Comparison of ENCODE assay signal across 10 cellular contexts in the genomic region with DNA sequence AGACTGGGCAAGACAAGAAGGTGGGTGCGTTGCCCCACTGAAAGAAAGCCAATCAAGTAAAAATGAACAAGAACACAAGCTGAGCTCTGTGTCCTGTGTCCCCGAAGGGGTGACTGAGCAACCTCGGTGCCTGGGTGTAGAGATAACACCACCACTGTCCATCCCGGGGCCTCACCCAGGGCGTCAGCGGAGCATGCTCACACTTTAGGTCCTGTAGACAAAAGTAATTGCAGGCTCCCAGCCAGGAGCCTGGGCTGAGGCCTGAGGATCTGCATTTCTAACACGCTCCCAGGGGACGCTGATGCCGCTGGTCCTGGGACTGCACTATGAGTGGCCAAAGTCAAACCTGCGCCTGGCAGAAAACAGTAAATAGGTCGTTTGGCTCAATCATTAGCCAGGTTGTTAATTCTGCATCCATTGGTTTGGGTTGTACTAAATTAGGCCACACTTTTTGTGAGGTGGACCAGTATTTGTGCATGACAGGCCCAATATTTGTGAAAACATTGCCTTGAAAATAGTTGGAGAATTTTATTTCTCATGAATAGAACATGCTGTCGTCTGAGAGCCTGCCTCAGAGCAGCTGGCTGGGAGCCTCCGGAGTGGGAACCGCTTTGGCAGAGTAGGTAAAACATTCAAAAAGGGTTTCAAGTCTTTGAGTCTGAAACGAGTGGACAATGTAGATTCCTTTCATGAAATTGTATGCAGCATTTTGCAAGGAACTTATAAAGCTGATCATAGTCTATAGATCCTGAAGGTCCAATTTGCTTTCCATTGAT. TPM values are rescaled to one million over a fixed set of nuclear protein-coding genes. Genes with fewer than 3 reads are reported as not detected.
DNase-seq lines count a peak whose midpoint lies in the region; ATAC-seq and TF ChIP-seq lines count a peak whose summit lies in the region.
"Had no signal": no experiment of that assay in that cellular context is flagged by ENCODE, and none has a peak within 500 bp of the region (broad histone marks: within the 10 kb centered on the region; RNA-seq: fewer than 3 reads in every experiment).

No MANE protein-coding gene starts in this region.

- ATAC-seq in GM21381 (IDR thresholded peaks at IDR 0.05; ENCODE audit: unreplicated experiment) (no peak), GM21825 (IDR thresholded peaks at IDR 0.05; ENCODE audit: unreplicated experiment) (no peak)

- peak overlapping the region; percentile 55 for H3K9ac ChIP-seq in adipocyte (ENCODE audit: low read length)
- H3K9ac ChIP-seq in skeletal muscle tissue (ENCODE audit: low read depth in 1 of 3, low read length in 3 of 3) = peak overlapping the region; percentile 36 to 70 (median 59)

- H3K9me3 ChIP-seq in HEK293 (ENCODE audit: control insufficient read depth, insufficient read depth, low read depth, low read length) = no peaks in the 10 kb centered on the region
- no peaks in the 10 kb centered on the region for H3K9me3 ChIP-seq in adipocyte (ENCODE audit: control insufficient read depth, low read length)
- peaks cover 0 to 2% of the 10 kb centered on the region in 2 donors for H3K9me3 ChIP-seq in right atrium auricular region
- no peaks in the 10 kb centered on the region for H3K9me3 ChIP-seq in skeletal muscle tissue (ENCODE audit: control insufficient read depth in 3 of 3, low read length in 3 of 3)

- H3K27me3 ChIP-seq in adipocyte (replicated peaks; ENCODE audit: control insufficient read depth, insufficient read depth, low read length) (no peaks in the 10 kb centered on the region), right atrium auricular region (no peaks in the 10 kb centered on the region), skeletal muscle tissue (ENCODE audit: control insufficient read depth in 3 of 3, insufficient read depth in 3 of 3, low read length in 3 of 3) (no peaks in the 10 kb centered on the region)

- TF ChIP-seq CTCF in HEK293 (tag by site-specific recombination; IDR thresholded peaks at IDR 0.05) (no peak), right atrium auricular region (IDR thresholded peaks at IDR 0.05) (no peak)

- POLR2A ChIA-PET in HEK293 (lab: Yijun Ruan, JAX) = interaction anchor here (0.7 to 1.9 kb wide), 6 partner anchors 16 to 249 kb away, joined by 3 to 10 read pairs (median 5); partner anchors contain the start of genes ANKRD33B and MARCHF6

- CTCF ChIA-PET in HEK293 (lab: Yijun Ruan, JAX) = interaction anchor here (0.6 to 3.3 kb wide), 8 partner anchors 12 to 202 kb away, joined by 3 to 14 read pairs (median 4); no protein-coding TSS in a partner anchor

- H3K4me1 ChIP-seq in HEK293 (ENCODE audit: control insufficient read depth, insufficient read depth, low read length) = peaks cover 18% of the 10 kb centered on the region
- peaks cover 34% of the 10 kb centered on the region for H3K4me1 ChIP-seq in adipocyte (ENCODE audit: control insufficient read depth, insufficient read depth, low read length)
- peaks cover 3 to 27% of the 10 kb centered on the region in 2 donors for H3K4me1 ChIP-seq in right atrium auricular region
- peaks cover 24 to 31% (median 26%) of the 10 kb centered on the region in 3 donors for H3K4me1 ChIP-seq in skeletal muscle tissue (ENCODE audit: control insufficient read depth in 3 of 3, insufficient read depth in 3 of 3, low read length in 3 of 3)

- H3K4me3 ChIP-seq in HEK293 (ENCODE audit: low read depth, low read length) (no peak overlapping the region), adipocyte (ENCODE audit: low read length) (peak overlapping the region; percentile 30), right atrium auricular region (peak overlapping the region in 1 of 2 donors; percentile 8), skeletal muscle tissue (ENCODE audit: low read length in 3 of 3) (peak overlapping the region; percentile 53 to 72 (median 59))

- DNase-seq in adipocyte (ENCODE audit: low read depth) (no peak), right atrium auricular region (ENCODE audit: low spot score) (no peak), SK-N-DZ (ENCODE audit: low spot score) (no peak), COR-L47 (lab: John Stamatoyannopoulos, UW) (no peak)
- DNase-seq: activated naive CD4-positive, alpha-beta T cell treated with anti-CD3 and anti-CD28 coated beads for 36 hours had no signal

- H3K27ac ChIP-seq in HEK293 (ENCODE audit: extremely low read depth, low read depth, low read length) (peak overlapping the region; percentile 71), right atrium auricular region (peak overlapping the region; percentile 80 to 88), skeletal muscle tissue (ENCODE audit: low read depth, low read length) (peak overlapping the region; percentile 92)

- no peaks in the 10 kb centered on the region for H3K36me3 ChIP-seq in HEK293 (ENCODE audit: control insufficient read depth in 2 of 2, insufficient read depth in 1 of 2, low read length in 2 of 2)
- H3K36me3 ChIP-seq in adipocyte (ENCODE audit: control insufficient read depth, insufficient read depth, low read length, severe bottlenecking) = no peaks in the 10 kb centered on the region
- no peaks in the 10 kb centered on the region for H3K36me3 ChIP-seq in right atrium auricular region
- H3K36me3 ChIP-seq in skeletal muscle tissue (ENCODE audit: control insufficient read depth in 3 of 3, insufficient read depth in 3 of 3, low read length in 3 of 3) = no peaks in the 10 kb centered on the region

TF ChIP-seq in HEK293, 187 proteins besides CTCF, POLR2A, EP300 and RAD21 (continues in another document):
- no peak for TF ChIP-seq ZNF292 (tag by site-specific recombination; IDR thresholded peaks at IDR 0.05; ENCODE audit: borderline replicate concordance, low read depth)
- TF ChIP-seq ZBTB11 (tag by site-specific recombination; conservative IDR thresholded peaks at IDR 0.05; ENCODE audit: low read depth) = no peak
- 0 out of 2 replicates have a peak, but pooled peaks have one; percentile 22 for TF ChIP-seq GLI4 (tag by site-specific recombination; IDR thresholded peaks at IDR 0.05)
- no peak for TF ChIP-seq ZNF214 (tag by site-specific recombination; IDR thresholded peaks at IDR 0.05; ENCODE audit: borderline replicate concordance)
- no peak for TF ChIP-seq ZFHX2 (tag by site-specific recombination; conservative IDR thresholded peaks at IDR 0.05)
- peak; percentile 31; the same call in 1 of the 2 replicates for TF ChIP-seq PRDM4 (tag by site-specific recombination; IDR thresholded peaks at IDR 0.05)
- no peak for TF ChIP-seq ZNF184 (tag by site-specific recombination; IDR thresholded peaks at IDR 0.05)

RNA-seq across cellular contexts. Expression of gene ANKRD33B, which starts 38.3 kb away (rescaled TPM):
- total RNA-seq in right atrium auricular region (1 to 10 TPM; 1.2 to 4.7 TPM), skeletal muscle tissue (2.6 TPM)
- 0.73 and 0.74 TPM in 2 replicates for polyA plus RNA-seq in SK-N-DZ (2014; cell fraction: cytosol; rRNA removed)
- polyA plus RNA-seq in SK-N-DZ (2014; cell fraction: nucleus; rRNA removed) = 0.38 and 0.95 TPM in 2 replicates
- polyA plus RNA-seq: neural cell had no signal
